In genomic region chr3:121749276-121750086, GRCh38 we compare ENCODE assay signal across 8 cellular contexts. TPM values are rescaled to one million over a fixed set of nuclear protein-coding genes. Genes with fewer than 3 reads are reported as not detected.
DNase-seq lines count a peak whose midpoint lies in the region; ATAC-seq, FAIRE-seq and TF ChIP-seq lines count a peak whose summit lies in the region.

A gene with protein sequence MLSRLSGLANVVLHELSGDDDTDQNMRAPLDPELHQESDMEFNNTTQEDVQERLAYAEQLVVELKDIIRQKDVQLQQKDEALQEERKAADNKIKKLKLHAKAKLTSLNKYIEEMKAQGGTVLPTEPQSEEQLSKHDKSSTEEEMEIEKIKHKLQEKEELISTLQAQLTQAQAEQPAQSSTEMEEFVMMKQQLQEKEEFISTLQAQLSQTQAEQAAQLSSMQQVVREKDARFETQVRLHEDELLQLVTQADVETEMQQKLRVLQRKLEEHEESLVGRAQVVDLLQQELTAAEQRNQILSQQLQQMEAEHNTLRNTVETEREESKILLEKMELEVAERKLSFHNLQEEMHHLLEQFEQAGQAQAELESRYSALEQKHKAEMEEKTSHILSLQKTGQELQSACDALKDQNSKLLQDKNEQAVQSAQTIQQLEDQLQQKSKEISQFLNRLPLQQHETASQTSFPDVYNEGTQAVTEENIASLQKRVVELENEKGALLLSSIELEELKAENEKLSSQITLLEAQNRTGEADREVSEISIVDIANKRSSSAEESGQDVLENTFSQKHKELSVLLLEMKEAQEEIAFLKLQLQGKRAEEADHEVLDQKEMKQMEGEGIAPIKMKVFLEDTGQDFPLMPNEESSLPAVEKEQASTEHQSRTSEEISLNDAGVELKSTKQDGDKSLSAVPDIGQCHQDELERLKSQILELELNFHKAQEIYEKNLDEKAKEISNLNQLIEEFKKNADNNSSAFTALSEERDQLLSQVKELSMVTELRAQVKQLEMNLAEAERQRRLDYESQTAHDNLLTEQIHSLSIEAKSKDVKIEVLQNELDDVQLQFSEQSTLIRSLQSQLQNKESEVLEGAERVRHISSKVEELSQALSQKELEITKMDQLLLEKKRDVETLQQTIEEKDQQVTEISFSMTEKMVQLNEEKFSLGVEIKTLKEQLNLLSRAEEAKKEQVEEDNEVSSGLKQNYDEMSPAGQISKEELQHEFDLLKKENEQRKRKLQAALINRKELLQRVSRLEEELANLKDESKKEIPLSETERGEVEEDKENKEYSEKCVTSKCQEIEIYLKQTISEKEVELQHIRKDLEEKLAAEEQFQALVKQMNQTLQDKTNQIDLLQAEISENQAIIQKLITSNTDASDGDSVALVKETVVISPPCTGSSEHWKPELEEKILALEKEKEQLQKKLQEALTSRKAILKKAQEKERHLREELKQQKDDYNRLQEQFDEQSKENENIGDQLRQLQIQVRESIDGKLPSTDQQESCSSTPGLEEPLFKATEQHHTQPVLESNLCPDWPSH (N-terminal part only) (minus strand): TSS chr3:121749741. CDS start chr3:121730971, 18,770 bp downstream.

- peak within 1 kb of the TSS; percentile 85 for H2AFZ ChIP-seq in keratinocyte (ENCODE audit: control insufficient read depth, low read length)

- H3K27ac ChIP-seq in keratinocyte (ENCODE audit: control insufficient read depth, insufficient read depth, low read length), result peak within 1 kb of the TSS; percentile 97

- dilution Hi-C loops in keratinocyte (cut with MboI; ENCODE audit: extremely low pct_ligation_motif_present, low sequenced_read_pairs), result no loop called here

- no peaks in the 10 kb centered on the region for H3K27me3 ChIP-seq in keratinocyte (ENCODE audit: control insufficient read depth, extremely low read depth, insufficient read depth, low read length)

- peak within 1 kb of the TSS; percentile 99 for H3K9ac ChIP-seq in keratinocyte (ENCODE audit: control insufficient read depth, extremely low read depth, insufficient read depth, low read length)

- TF ChIP-seq POLR2A in GM19099 (IDR thresholded peaks at IDR 0.05; ENCODE audit: extremely low read depth, insufficient read length, low read depth), result peak; percentile 97

- TF ChIP-seq CTCF in keratinocyte (optimal IDR thresholded peaks at IDR 0.05 in 1 of 3, IDR thresholded peaks at IDR 0.05 in 1 of 3, conservative IDR thresholded peaks at IDR 0.05 in 1 of 3; ENCODE audit: extremely low read depth in 1 of 3, insufficient read depth in 2 of 3, low read length in 3 of 3), result no peak

- H3K36me3 ChIP-seq in keratinocyte (ENCODE audit: control insufficient read depth in 2 of 2, extremely low read depth in 1 of 2, insufficient read depth in 2 of 2, low read length in 2 of 2), result peaks cover 0 to 1% of the 10 kb centered on the region in 2 experiments

- peaks cover 4% of the 10 kb centered on the region for H3K4me1 ChIP-seq in keratinocyte (ENCODE audit: control insufficient read depth, extremely low read depth, insufficient read depth, low read length)

- FAIRE-seq in keratinocyte (lab: Jason Lieb, UNC), result peak; percentile 99

- H3K9me1 ChIP-seq in keratinocyte (ENCODE audit: control insufficient read depth, extremely low read depth, insufficient read depth, low read length), result no peaks in the 10 kb centered on the region

- peaks cover 47% of the 10 kb centered on the region for H3K79me2 ChIP-seq in keratinocyte (ENCODE audit: control insufficient read depth, insufficient read depth, low read length)

- peak; percentile 99 for ATAC-seq in HG03378 (IDR thresholded peaks at IDR 0.05; ENCODE audit: unreplicated experiment)
- ATAC-seq in activated CD4-positive, CD25-positive, alpha-beta regulatory T cell treated with anti-CD3 and anti-CD28 coated beads, Interleukin-2, amount 50 U/mL, for 24 hours, result peak; percentile 98 to 99

- peak within 1 kb of the TSS; percentile 77 for H3K4me2 ChIP-seq in keratinocyte (ENCODE audit: control insufficient read depth, extremely low read depth, insufficient read depth, low read depth, low read length)

- DNase-seq in AML-193 (lab: John Stamatoyannopoulos, UW) (peak; percentile 100), NCI-H446 treated with DMSO at 0.1 percent for 48 hours (lab: John Stamatoyannopoulos, UW) (peak; percentile 99), cerebellum (ENCODE audit: low spot score) (peak; percentile 98), keratinocyte (ENCODE audit: low read depth, low spot score) (peak; percentile 96)
- DNase-seq in stimulated activated CD4-positive, alpha-beta T cell treated with anti-CD3 and anti-CD28 coated beads, Interleukin-15, amount 100 ng/mL, for 1 hour (ENCODE audit: low read depth in 1 of 2, low spot score in 1 of 2), result peak; percentile 75 to 76

- H3K4me3 ChIP-seq in keratinocyte (ENCODE audit: control insufficient read depth in 2 of 3, extremely low read depth in 1 of 3, insufficient read depth in 2 of 3, low read depth in 1 of 3, low read length in 3 of 3), result peak within 1 kb of the TSS; percentile 59 to 95 (median 92)

- H3K9me3 ChIP-seq in keratinocyte (ENCODE audit: control insufficient read depth, low read depth, low read length), result no peaks in the 10 kb centered on the region

- H4K20me1 ChIP-seq in keratinocyte (ENCODE audit: control insufficient read depth, extremely low read depth, insufficient read depth, low read length), result no peaks in the 10 kb centered on the region

RNA-seq across cellular contexts. Expression of the gene that starts here (rescaled TPM):
- total RNA-seq in cerebellum, result 35.0 TPM
- 10.8 to 21.9 TPM (median 21.7 TPM) in 3 replicates for polyA plus RNA-seq in keratinocyte
- polyA plus RNA-seq in keratinocyte (2011; ENCODE audit: low read depth), result 81.0 TPM
- 7.1 and 9.6 TPM in 2 replicates for polyA plus RNA-seq in keratinocyte (2011; cell fraction: cytosol; rRNA removed)
- polyA plus RNA-seq in keratinocyte (2011; cell fraction: nucleus; rRNA removed), result 46.2 and 52.7 TPM in 2 replicates
- 22.6 and 25.4 TPM in 2 replicates for polyA plus RNA-seq in keratinocyte (2012; ENCODE audit: low replicate concordance)
- 9.1 to 32.8 TPM (median 15.6 TPM) in 3 replicates for polyA minus RNA-seq in keratinocyte
- polyA minus RNA-seq in keratinocyte (2011; cell fraction: cytosol; rRNA and poly(A)+ RNA removed), result 21.3 TPM
- polyA minus RNA-seq in keratinocyte (2011; cell fraction: nucleus; rRNA and poly(A)+ RNA removed), result 38.6 and 89.2 TPM in 2 replicates

Comparison
In these comparisons a context has a peak if more than half of its experiments do, and no peak if none do; other contexts are left out.
1. Peak in every context shown above with its lines: DNase-seq, ATAC-seq, H3K4me3 ChIP-seq and H3K27ac ChIP-seq.